ENCODE assay signal across 1 cellular context in the genomic region with DNA sequence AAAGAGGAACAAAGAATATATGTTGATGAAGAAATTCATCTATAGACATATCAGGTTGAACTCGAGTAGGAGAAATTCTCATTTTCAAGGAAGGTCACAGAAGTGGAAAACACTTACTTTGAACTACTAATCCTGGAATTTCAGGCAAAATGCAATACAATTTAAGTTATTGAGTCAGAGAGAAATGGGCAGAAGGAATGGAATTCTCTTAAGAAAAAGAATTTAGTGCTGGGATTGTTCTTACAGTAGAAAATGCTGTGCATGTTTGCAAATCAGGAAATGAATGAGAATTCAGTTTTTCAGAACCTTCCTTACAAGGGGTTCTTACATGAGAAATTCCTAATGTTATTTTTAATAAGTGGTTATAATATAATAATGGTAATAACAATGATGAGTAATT.
A peak's percentile ranks its signal among the peaks of the same experiment; 100 is the strongest.
TF ChIP-seq lines count a peak whose summit lies in the region.

No MANE protein-coding gene starts in this region.

TF ChIP-seq in SK-N-SH, 30 proteins besides CTCF, POLR2A, EP300 and RAD21:
- TF ChIP-seq REST (IDR thresholded peaks at IDR 0.05; ENCODE audit: low read depth, low read length) (no peak), FOSL2 (IDR thresholded peaks at IDR 0.05; ENCODE audit: borderline replicate concordance, low read depth) (peak; percentile 5; the same call in 1 of the 2 replicates)
